In the genomic region with DNA sequence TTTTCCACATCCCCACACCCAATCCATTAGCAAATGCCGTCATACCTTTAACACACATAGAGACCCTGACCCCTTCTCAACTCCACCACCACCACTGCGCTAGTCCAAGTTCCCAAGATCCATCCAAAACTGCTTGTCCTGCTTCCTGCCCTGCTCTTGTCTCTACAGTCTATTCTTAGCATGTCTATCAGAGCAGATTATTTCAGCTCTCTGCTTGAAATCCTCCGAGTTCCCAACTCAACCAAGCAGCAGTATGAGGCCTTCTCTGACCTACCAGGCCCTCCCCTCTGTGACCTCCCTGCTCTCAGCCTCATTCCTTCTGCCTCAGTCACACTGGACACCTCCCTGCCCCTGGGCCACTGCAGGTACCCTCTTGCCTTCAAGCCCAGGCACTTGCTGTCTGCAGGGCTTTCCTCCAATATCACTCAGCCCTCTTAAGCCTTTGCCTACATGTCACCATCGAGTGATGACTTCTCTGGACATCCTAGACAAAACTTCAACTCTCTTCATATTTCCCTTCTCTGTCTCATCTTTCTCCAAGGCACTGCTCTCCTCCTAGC, we compare ENCODE assay signal across 23 cellular contexts.
"Had no signal": no experiment of that assay in that cellular context is flagged by ENCODE, and none has a peak within 500 bp of the region (broad histone marks: within the 10 kb centered on the region; RNA-seq: fewer than 3 reads in every experiment).

No MANE protein-coding gene starts in this region.

- ATAC-seq: activated CD8-positive, alpha-beta T cell treated with anti-CD3 and anti-CD28 coated beads, Interleukin-2, amount 10 ng/mL, durations not matched to agents 7 days and 5 days; activated naive CD4-positive, alpha-beta T cell treated with anti-CD3 and anti-CD28 coated beads, Interleukin-2, amount 50 U/mL, for 72 hours; activated naive CD8-positive, alpha-beta T cell treated with anti-CD3 and anti-CD28 coated beads, Interleukin-2, amount 50 U/mL, for 24 hours; body of pancreas; T-helper 17 cell had no signal

- H3K36me3 ChIP-seq: ascending aorta, Peyer's patch had no signal

- H3K9me3 ChIP-seq: ascending aorta, body of pancreas, Peyer's patch had no signal

- H3K27ac ChIP-seq: ascending aorta, body of pancreas, KMS-11, Peyer's patch, RWPE1 had no signal

- H3K4me2 ChIP-seq: KMS-11 had no signal

- H3K9ac ChIP-seq: KMS-11 had no signal

- H3K4me3 ChIP-seq: ascending aorta, body of pancreas, Peyer's patch had no signal

- H3K4me1 ChIP-seq: ascending aorta, body of pancreas, Peyer's patch had no signal

- H3K27me3 ChIP-seq: ascending aorta, body of pancreas, Peyer's patch had no signal

- DNase-seq: activated CD4-positive, alpha-beta T cell treated with anti-CD3 and anti-CD28 coated beads for 48 hours; activated CD4-positive, alpha-beta T cell treated with anti-CD3 and anti-CD28 coated beads, Interleukin-2, amount 50 U/mL, for 4 hours; activated CD4-positive, CD25-positive, alpha-beta regulatory T cell treated with anti-CD3 and anti-CD28 coated beads, Interleukin-2, amount 50 U/mL, for 72 hours; activated CD8-positive, alpha-beta memory T cell treated with anti-CD3 and anti-CD28 coated beads, Interleukin-2, amount 50 U/mL, for 48 hours; activated CD8-positive, alpha-beta T cell treated with anti-CD3 and anti-CD28 coated beads, Interleukin-2, amount 10 ng/mL, durations not matched to agents 7 days and 5 days; activated naive CD4-positive, alpha-beta T cell treated with Interleukin-2 at 50 U/mL for 16 hours; activated naive CD8-positive, alpha-beta T cell treated with anti-CD3 and anti-CD28 coated beads, Interleukin-2, amount 50 U/mL, for 24 hours; activated T-cell treated with anti-CD3 and anti-CD28 coated beads, Interleukin-2, amount 50 U/mL, for 1 hour; amniotic stem cell; body of pancreas; NCI-H1092; NCI-H1417 treated with DMSO at 0.1 percent for 48 hours; NCI-H1694; NCI-H2029 treated with DMSO at 0.1 percent for 48 hours; NCI-H446; Peyer's patch; SHP77 treated with DMSO at 0.1 percent for 48 hours; T-helper 17 cell; T-helper 9 cell had no signal
